In genomic region chr3:73623316-73623715, GRCh38 we compare ENCODE assay signal across 11 cellular contexts. TPM values are rescaled to one million over a fixed set of nuclear protein-coding genes. Genes with fewer than 3 reads are reported as not detected.
DNase-seq lines count a peak whose midpoint lies in the region; ATAC-seq and TF ChIP-seq lines count a peak whose summit lies in the region.
"Had no signal": no experiment of that assay in that cellular context is flagged by ENCODE, and none has a peak within 500 bp of the region (broad histone marks: within the 10 kb centered on the region; RNA-seq: fewer than 3 reads in every experiment).

No MANE protein-coding gene starts in this region.

- no peak overlapping the region for H2AFZ ChIP-seq in fibroblast of lung (ENCODE audit: low read length)

- H3K4me1 ChIP-seq in fibroblast of lung (ENCODE audit: control insufficient read depth, extremely low read depth, insufficient read depth, low read length) = peaks cover 3% of the 10 kb centered on the region
- peaks cover 5% of the 10 kb centered on the region for H3K4me1 ChIP-seq in urinary bladder (ENCODE audit: insufficient read depth)

- H3K36me3 ChIP-seq in fibroblast of lung (ENCODE audit: control insufficient read depth, insufficient read depth, low read length) = no peaks in the 10 kb centered on the region
- H3K36me3 ChIP-seq in urinary bladder (ENCODE audit: insufficient read depth) = no peaks in the 10 kb centered on the region

- H3K27me3 ChIP-seq in fibroblast of lung (ENCODE audit: control insufficient read depth, insufficient read depth, low read length) = no peaks in the 10 kb centered on the region

- peak overlapping the region; percentile 24 for H3K27ac Mint-ChIP-seq in nephron progenitor cell

- peaks cover 77% of the 10 kb centered on the region for H3K4me1 Mint-ChIP-seq in nephron progenitor cell

- H3K9me3 Mint-ChIP-seq in nephron progenitor cell = no peaks in the 10 kb centered on the region

- 14% methylated on average over 3 of the region's 3 CpGs for WGBS in urinary bladder

- H3K79me2 ChIP-seq in fibroblast of lung (ENCODE audit: control insufficient read depth, insufficient read depth, low read length) = peaks cover 37% of the 10 kb centered on the region

- no peak overlapping the region for H3K9ac ChIP-seq in fibroblast of lung (ENCODE audit: insufficient read depth, low read length)

- peak overlapping the region; percentile 86 for H3K4me2 ChIP-seq in fibroblast of lung (ENCODE audit: extremely low read depth, insufficient read depth, low read length)

- TF ChIP-seq CTCF in fibroblast of lung (conservative IDR thresholded peaks at IDR 0.05 in 1 of 2, IDR thresholded peaks at IDR 0.05 in 1 of 2; ENCODE audit: low read depth in 1 of 2, low read length in 2 of 2) (no peak), nephron progenitor cell (IDR thresholded peaks at IDR 0.05) (no peak)

- no peaks in the 10 kb centered on the region for H3K9me3 ChIP-seq in fibroblast of lung (ENCODE audit: control insufficient read depth, insufficient read depth, low read depth, low read length)

- no peak for ATAC-seq in GM21423 (IDR thresholded peaks at IDR 0.05; ENCODE audit: unreplicated experiment)
- no peak for ATAC-seq in HG02973 (IDR thresholded peaks at IDR 0.05; ENCODE audit: unreplicated experiment)
- ATAC-seq in GM19395 (IDR thresholded peaks at IDR 0.05; ENCODE audit: unreplicated experiment) = no peak

- H3K36me3 Mint-ChIP-seq in nephron progenitor cell (ENCODE audit: low read depth) = peaks cover 13% of the 10 kb centered on the region

- H3K4me3 ChIP-seq in fibroblast of lung (replicated peaks in 1 of 4; ENCODE audit: control extremely low read depth in 1 of 4, insufficient read depth in 1 of 4, low read depth in 3 of 4, low read length in 4 of 4) (peak overlapping the region; percentile 42 to 94 (median 68)), urinary bladder (ENCODE audit: low read depth, low read length) (peak overlapping the region; percentile 61)

- H3K4me3 Mint-ChIP-seq in nephron progenitor cell = peak overlapping the region; percentile 89

- no peaks in the 10 kb centered on the region for H4K20me1 ChIP-seq in fibroblast of lung (ENCODE audit: control insufficient read depth, extremely low read depth, insufficient read depth, low read length)

- DNase-seq in DMS53 (lab: John Stamatoyannopoulos, UW) = peak; percentile 42
- DNase-seq in DMS53 treated with DMSO at 0.1 percent for 48 hours (lab: John Stamatoyannopoulos, UW; ENCODE audit: unreplicated experiment) = no peak
- peak in 1 of 2 donors; percentile 44 for DNase-seq in fibroblast of lung (ENCODE audit: low read depth in 2 of 2)
- DNase-seq in nephron progenitor cell = no peak
- DNase-seq: 8988T; activated CD4-positive, alpha-beta T cell treated with anti-CD3 and anti-CD28 coated beads, Interleukin-2, amount 50 U/mL, for 48 hours had no signal

- H3K27ac ChIP-seq in fibroblast of lung (ENCODE audit: insufficient read depth, low read length) = no peak overlapping the region
- peak overlapping the region; percentile 26 for H3K27ac ChIP-seq in urinary bladder (ENCODE audit: low read depth)

- H3K27me3 Mint-ChIP-seq in nephron progenitor cell (ENCODE audit: low read depth, poor library complexity) = no peaks in the 10 kb centered on the region

RNA-seq across cellular contexts. Expression of gene PDZRN3, which starts 1.4 kb away (rescaled TPM):
- total RNA-seq in fibroblast of lung = 47.5 and 56.3 TPM in 2 replicates
- polyA plus RNA-seq in fibroblast of lung = 10.7 and 14.6 TPM in 2 replicates
- 20.0 and 36.3 TPM in 2 replicates for polyA plus RNA-seq in fibroblast of lung (2012)
- polyA minus RNA-seq in fibroblast of lung (ENCODE audit: low replicate concordance) = 42.1 and 58.7 TPM in 2 replicates
- total RNA-seq in urinary bladder = 61.6 TPM
- 98.0 TPM for polyA plus RNA-seq in urinary bladder
- polyA plus RNA-seq: keratinocyte had no signal
